Comparison of ENCODE assay signal across 24 cellular contexts in the genomic region with DNA sequence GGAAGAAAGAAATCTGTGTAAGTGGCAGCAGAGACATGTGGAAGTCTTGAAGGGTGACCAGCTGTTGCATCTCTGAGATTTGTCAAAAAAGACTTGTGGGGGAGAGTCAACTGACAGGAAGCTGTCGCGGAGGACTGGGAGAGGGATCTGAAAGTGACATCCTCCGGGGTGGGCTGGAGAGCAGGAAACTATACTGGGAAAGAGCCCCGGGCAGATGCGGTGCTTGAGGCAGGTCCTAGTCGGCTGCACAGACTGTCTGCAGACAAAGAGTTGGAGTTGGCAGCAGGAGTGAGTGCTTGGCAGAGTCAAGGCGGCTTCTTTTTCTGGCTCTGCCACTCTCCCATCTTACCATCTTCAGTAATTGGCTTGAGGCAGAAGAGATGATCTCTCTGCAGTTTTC.
DNase-seq lines count a peak whose midpoint lies in the region; ATAC-seq and TF ChIP-seq lines count a peak whose summit lies in the region.
"Had no signal": no experiment of that assay in that cellular context is flagged by ENCODE, and none has a peak within 500 bp of the region (broad histone marks: within the 10 kb centered on the region; RNA-seq: fewer than 3 reads in every experiment).

No MANE protein-coding gene starts in this region.

- H3K4me3 ChIP-seq in tibial artery, result no peak overlapping the region
- H3K4me3 ChIP-seq: A549, esophagus muscularis mucosa, HAP-1, right atrium auricular region, SK-N-MC had no signal

- DNase-seq in NCI-H82 (lab: John Stamatoyannopoulos, UW) (peak; percentile 14), NCI-H82 treated with DMSO at 0.1 percent for 48 hours (lab: John Stamatoyannopoulos, UW; ENCODE audit: unreplicated experiment) (no peak), anterior cingulate cortex (lab: John Stamatoyannopoulos, UW) (peak in 36 of 58 donors; percentile 1 to 47 (median 14)), left kidney (ENCODE audit: low read depth, low spot score) (peak; percentile 49), superior temporal gyrus (ENCODE audit: extremely low spot score) (peak; percentile 40), GDM1 (lab: John Stamatoyannopoulos, UW) (no peak), tibial artery (no peak)
- DNase-seq: activated CD4-positive, alpha-beta T cell treated with anti-CD3 and anti-CD28 coated beads, Interleukin-2, amount 50 U/mL, for 1 hour; activated CD8-positive, alpha-beta memory T cell treated with anti-CD3 and anti-CD28 coated beads, Interleukin-2, amount 50 U/mL, for 4 hours; activated naive CD8-positive, alpha-beta T cell treated with anti-CD3 and anti-CD28 coated beads for 36 hours; cerebellar nuclear complex; effector CD4-positive, alpha-beta T cell; mammary epithelial cell; NCI-H1436 treated with DMSO at 0.1 percent for 48 hours; NCI-H2227 treated with DMSO at 0.1 percent for 48 hours; NK-92 treated with Interleukin-12 subunit alpha and Interleukin-12 subunit beta, amount 100 ng/mL, for 24 hours; occipital lobe; WERI-Rb-1 had no signal

- no peaks in the 10 kb centered on the region for H3K27me3 ChIP-seq in tibial artery
- H3K27me3 ChIP-seq: esophagus muscularis mucosa, right atrium auricular region had no signal

- intact Hi-C loops in tibial artery (cut with DNase I; ENCODE audit: low total_unique reads), result no loop called here

- H3K27ac ChIP-seq in tibial artery, result no peak overlapping the region
- H3K27ac ChIP-seq: A549, esophagus muscularis mucosa, right atrium auricular region, SK-N-MC, WERI-Rb-1 had no signal

- ATAC-seq in HG02642 (IDR thresholded peaks at IDR 0.05; ENCODE audit: poor library complexity, unreplicated experiment), result no peak
- ATAC-seq: A549 had no signal

- TF ChIP-seq CTCF in tibial artery (IDR thresholded peaks at IDR 0.05), result no peak

- no peaks in the 10 kb centered on the region for H3K36me3 ChIP-seq in tibial artery
- H3K36me3 ChIP-seq: esophagus muscularis mucosa, HAP-1, right atrium auricular region, WERI-Rb-1 had no signal

- no peaks in the 10 kb centered on the region for H3K4me1 ChIP-seq in tibial artery
- H3K4me1 ChIP-seq: A549, esophagus muscularis mucosa, HAP-1, right atrium auricular region had no signal

- H3K9me3 ChIP-seq in tibial artery, result peaks cover 0 to 7% (median 0%) of the 10 kb centered on the region in 3 donors
- H3K9me3 ChIP-seq: A549, esophagus muscularis mucosa, HAP-1, right atrium auricular region had no signal

Comparison
In these comparisons a context has a peak if more than half of its experiments do, and no peak if none do; other contexts are left out.
1. DNase-seq: peak in NCI-H82 (single experiment), anterior cingulate cortex (36 of 58), left kidney (single experiment) and superior temporal gyrus (single experiment); none in NCI-H82 treated with DMSO at 0.1 percent for 48 hours (single experiment), GDM1 (single experiment) and tibial artery (0 of 2).